Comparison of ENCODE assay signal across 21 cellular contexts in the genomic region with DNA sequence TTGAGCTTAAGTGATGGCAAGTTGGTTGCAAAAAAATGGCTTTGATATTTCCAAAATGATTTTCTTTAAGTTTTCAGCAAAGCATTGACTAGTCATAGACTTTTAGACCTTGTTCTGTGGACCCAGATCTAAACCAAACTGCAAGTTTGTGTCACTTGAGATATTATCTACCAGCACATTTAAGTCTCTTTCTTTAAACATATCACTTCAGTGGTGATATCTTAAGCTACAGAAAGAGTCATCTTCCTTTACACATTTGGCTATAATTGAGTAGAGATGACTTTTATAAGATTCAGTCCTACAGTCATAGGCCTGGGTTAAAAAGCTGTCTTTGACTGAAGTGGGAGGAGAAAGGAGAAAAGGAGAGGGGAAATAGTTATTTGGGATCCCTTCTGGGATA.
DNase-seq lines count a peak whose midpoint lies in the region; ATAC-seq, FAIRE-seq and TF ChIP-seq lines count a peak whose summit lies in the region.
"Had no signal": no experiment of that assay in that cellular context is flagged by ENCODE, and none has a peak within 500 bp of the region (broad histone marks: within the 10 kb centered on the region; RNA-seq: fewer than 3 reads in every experiment).

No MANE protein-coding gene starts in this region.

- H3K27ac Mint-ChIP-seq in activated naive CD8-positive, alpha-beta T cell: peak overlapping the region; percentile 64
- no peak overlapping the region for H3K27ac Mint-ChIP-seq in activated naive CD8-positive, alpha-beta T cell treated with anti-CD3 and anti-CD28 coated beads, Interleukin-2, amount 50 U/mL, for 24 hours
- no peak overlapping the region for H3K27ac Mint-ChIP-seq in astrocyte (ENCODE audit: unreplicated experiment)

- H2AFZ ChIP-seq in Loucy (ENCODE audit: low read length) (no peak overlapping the region), astrocyte (ENCODE audit: low read depth, low read length) (no peak overlapping the region)

- CTCF ChIA-PET in HEK293T (lab: Yijun Ruan, JAX): no interaction called here

- no peaks in the 10 kb centered on the region for H3K27me3 ChIP-seq in Loucy (ENCODE audit: insufficient read depth, low read length, poor library complexity, severe bottlenecking)
- no peaks in the 10 kb centered on the region for H3K27me3 ChIP-seq in astrocyte (ENCODE audit: insufficient read depth, low read length)
- H3K27me3 ChIP-seq: Peyer's patch, SJSA1 had no signal

- peaks cover 20% of the 10 kb centered on the region; the same call in 1 of the 2 replicates for H3F3A ChIP-seq in Loucy (ENCODE audit: low read depth)

- H3K4me3 ChIP-seq in Loucy (ENCODE audit: low read length, poor library complexity, severe bottlenecking): no peak overlapping the region
- H3K4me3 ChIP-seq in astrocyte (ENCODE audit: insufficient read depth, low read depth, low read length): no peak overlapping the region
- H3K4me3 ChIP-seq: Peyer's patch, SJSA1 had no signal

- H3K27me3 Mint-ChIP-seq in activated naive CD8-positive, alpha-beta T cell: no peaks in the 10 kb centered on the region
- H3K27me3 Mint-ChIP-seq in activated naive CD8-positive, alpha-beta T cell treated with anti-CD3 and anti-CD28 coated beads, Interleukin-2, amount 50 U/mL, for 24 hours: no peaks in the 10 kb centered on the region
- no peaks in the 10 kb centered on the region for H3K27me3 Mint-ChIP-seq in astrocyte (ENCODE audit: low read depth, unreplicated experiment)

- POLR2A ChIA-PET in HEK293T (lab: Yijun Ruan, JAX): no interaction called here

- DNase-seq in activated naive CD8-positive, alpha-beta T cell treated with anti-CD3 and anti-CD28 coated beads, Interleukin-2, amount 50 U/mL, for 24 hours: no peak
- DNase-seq in astrocyte (ENCODE audit: low read depth) (no peak), HEK293T (ENCODE audit: extremely low spot score) (no peak), superior temporal gyrus (ENCODE audit: extremely low spot score) (no peak)
- DNase-seq: ACHN; C1 segment of cervical spinal cord; COR-L47; DMS 273 treated with DMSO at 0.1 percent for 48 hours; NCI-H1105; NCI-H1694; NCI-H2081 treated with DMSO at 0.1 percent for 48 hours; NCI-H446 treated with DMSO at 0.1 percent for 48 hours; NCI-H69; NK-92 treated with Interleukin-12 subunit alpha and Interleukin-12 subunit beta, amount 100 ng/mL, for 24 hours; Peyer's patch had no signal

- H3K4me1 Mint-ChIP-seq in activated naive CD8-positive, alpha-beta T cell (ENCODE audit: low read depth): peaks cover 67% of the 10 kb centered on the region
- peaks cover 75% of the 10 kb centered on the region for H3K4me1 Mint-ChIP-seq in activated naive CD8-positive, alpha-beta T cell treated with anti-CD3 and anti-CD28 coated beads, Interleukin-2, amount 50 U/mL, for 24 hours
- peaks cover 36% of the 10 kb centered on the region for H3K4me1 Mint-ChIP-seq in astrocyte (ENCODE audit: low read depth, unreplicated experiment)

- H3K27ac ChIP-seq in astrocyte (ENCODE audit: low read depth, low read length): no peak overlapping the region
- H3K27ac ChIP-seq: KMS-11, Peyer's patch, SJSA1 had no signal

- H3K4me1 ChIP-seq in Loucy (ENCODE audit: insufficient read depth, low read length, poor library complexity, severe bottlenecking): peaks cover 76% of the 10 kb centered on the region
- H3K4me1 ChIP-seq in astrocyte (ENCODE audit: insufficient read depth, low read length): no peaks in the 10 kb centered on the region
- H3K4me1 ChIP-seq: Peyer's patch had no signal

- peaks cover 83% of the 10 kb centered on the region for H4K20me1 ChIP-seq in Loucy (ENCODE audit: insufficient read depth, low read length, poor library complexity, severe bottlenecking)
- no peaks in the 10 kb centered on the region for H4K20me1 ChIP-seq in astrocyte (ENCODE audit: insufficient read depth, low read length)

- no peak overlapping the region for H3K4me3 Mint-ChIP-seq in activated naive CD8-positive, alpha-beta T cell
- no peak overlapping the region for H3K4me3 Mint-ChIP-seq in activated naive CD8-positive, alpha-beta T cell treated with anti-CD3 and anti-CD28 coated beads, Interleukin-2, amount 50 U/mL, for 24 hours
- no peak overlapping the region for H3K4me3 Mint-ChIP-seq in astrocyte (ENCODE audit: unreplicated experiment)

- H3K9ac ChIP-seq in Loucy (ENCODE audit: low read depth, low read length, poor library complexity, severe bottlenecking): peak overlapping the region; percentile 47
- H3K9ac ChIP-seq in astrocyte (ENCODE audit: low read length): no peak overlapping the region
- H3K9ac ChIP-seq: KMS-11 had no signal

- no peaks in the 10 kb centered on the region for H3K9me2 ChIP-seq in Loucy (replicated peaks; ENCODE audit: low read depth, low read length)

- H3K4me2 ChIP-seq in Loucy (ENCODE audit: low read depth, low read length, poor library complexity, severe bottlenecking) (peak overlapping the region; percentile 55), astrocyte (ENCODE audit: low read length) (no peak overlapping the region)
- H3K4me2 ChIP-seq: KMS-11 had no signal

- H3K36me3 ChIP-seq in Loucy (ENCODE audit: insufficient read depth, low read length) (peaks cover 33% of the 10 kb centered on the region), astrocyte (ENCODE audit: insufficient read depth, low read length) (no peaks in the 10 kb centered on the region)
- H3K36me3 ChIP-seq: Peyer's patch had no signal

- FAIRE-seq in astrocyte (lab: Jason Lieb, UNC): peak; percentile 71
- FAIRE-seq: G401.6 had no signal

- H3K9me3 Mint-ChIP-seq in activated naive CD8-positive, alpha-beta T cell (ENCODE audit: low read depth): peaks cover 3% of the 10 kb centered on the region
- peaks cover 4% of the 10 kb centered on the region for H3K9me3 Mint-ChIP-seq in activated naive CD8-positive, alpha-beta T cell treated with anti-CD3 and anti-CD28 coated beads, Interleukin-2, amount 50 U/mL, for 24 hours
- H3K9me3 Mint-ChIP-seq in astrocyte (ENCODE audit: unreplicated experiment): peaks cover 7% of the 10 kb centered on the region

- H3K36me3 Mint-ChIP-seq in activated naive CD8-positive, alpha-beta T cell: peaks cover 14% of the 10 kb centered on the region
- peaks cover 5% of the 10 kb centered on the region for H3K36me3 Mint-ChIP-seq in activated naive CD8-positive, alpha-beta T cell treated with anti-CD3 and anti-CD28 coated beads, Interleukin-2, amount 50 U/mL, for 24 hours (ENCODE audit: low read depth)
- H3K36me3 Mint-ChIP-seq in astrocyte (ENCODE audit: low read depth, unreplicated experiment): peaks cover 11% of the 10 kb centered on the region

- no peak for TF ChIP-seq CTCF in Loucy (conservative IDR thresholded peaks at IDR 0.05; ENCODE audit: low read length)
- TF ChIP-seq CTCF in astrocyte (IDR thresholded peaks at IDR 0.05; ENCODE audit: insufficient read depth, low read depth, low read length): no peak

- H3K9me3 ChIP-seq in Loucy (ENCODE audit: insufficient read depth, low read depth, low read length): no peaks in the 10 kb centered on the region
- H3K9me3 ChIP-seq in astrocyte (ENCODE audit: insufficient read depth, low read depth, low read length): no peaks in the 10 kb centered on the region
- H3K9me3 ChIP-seq: Peyer's patch had no signal

- ATAC-seq in activated naive CD8-positive, alpha-beta T cell treated with anti-CD3 and anti-CD28 coated beads, Interleukin-2, amount 50 U/mL, for 24 hours: no peak
- ATAC-seq in HG03378 (IDR thresholded peaks at IDR 0.05; ENCODE audit: unreplicated experiment): no peak

- peaks cover 89% of the 10 kb centered on the region for H3K79me2 ChIP-seq in Loucy (ENCODE audit: insufficient read depth, low read length)
- no peaks in the 10 kb centered on the region for H3K79me2 ChIP-seq in astrocyte (ENCODE audit: insufficient read depth, low read length)

TF ChIP-seq in HEK293T, 16 proteins besides CTCF, POLR2A, EP300 and RAD21:
- TF ChIP-seq BHLHE40 (IDR thresholded peaks at IDR 0.05; ENCODE audit: borderline replicate concordance) (no peak), NFRKB (IDR thresholded peaks at IDR 0.05) (no peak)
